Comparison of ENCODE assay signal across 8 cellular contexts in genomic region chr20:50153500-50154377, GRCh38. TPM values are rescaled to one million over a fixed set of nuclear protein-coding genes. Genes with fewer than 3 reads are reported as not detected.
A peak's percentile ranks its signal among the peaks of the same experiment; 100 is the strongest.
DNase-seq lines count a peak whose midpoint lies in the region; ATAC-seq and TF ChIP-seq lines count a peak whose summit lies in the region.

Gene PEDS1 (minus strand): TSS chr20:50153723. CDS start chr20:50153637, 86 bp downstream.

- H3K4me1 ChIP-seq in psoas muscle (peaks cover 34% of the 10 kb centered on the region), urinary bladder (ENCODE audit: insufficient read depth) (no peaks in the 10 kb centered on the region)

- peak within 1 kb of the TSS; percentile 82 for H3K4me3 ChIP-seq in GM12865 (ENCODE audit: low read depth, low read length)
- peak within 1 kb of the TSS; percentile 97 for H3K4me3 ChIP-seq in psoas muscle
- H3K4me3 ChIP-seq in urinary bladder (ENCODE audit: low read depth, low read length) = peak within 1 kb of the TSS; percentile 82

- H3K36me3 ChIP-seq in psoas muscle (ENCODE audit: insufficient read depth in 1 of 2, low read depth in 1 of 2) (peaks cover 0 to under 1% of the 10 kb centered on the region in 2 donors), urinary bladder (ENCODE audit: insufficient read depth) (no peaks in the 10 kb centered on the region)

- H3K27ac ChIP-seq in psoas muscle = peak within 1 kb of the TSS; percentile 96
- peak within 1 kb of the TSS; percentile 94 for H3K27ac ChIP-seq in urinary bladder (ENCODE audit: low read depth)

- DNase-seq in GM12865 (ENCODE audit: low read depth) = peak; percentile 94
- DNase-seq in NCI-H1417 (lab: John Stamatoyannopoulos, UW) = peak; percentile 93 to 94 (median 94)
- DNase-seq in amniotic epithelial cell (ENCODE audit: low read depth) = peak; percentile 85
- peak; percentile 94 for DNase-seq in left cardiac atrium
- DNase-seq in psoas muscle = peak; percentile 93 to 97

- peak; percentile 94 for ATAC-seq in HG02678 (IDR thresholded peaks at IDR 0.05; ENCODE audit: unreplicated experiment)
- peak; percentile 96 to 98 for ATAC-seq in left cardiac atrium
- peak; percentile 87 to 91 (median 88) for ATAC-seq in psoas muscle

- no peaks in the 10 kb centered on the region for H3K9me3 ChIP-seq in psoas muscle

- H3K27me3 ChIP-seq in psoas muscle (ENCODE audit: insufficient read depth in 3 of 3, low read length in 2 of 3) = no peaks in the 10 kb centered on the region

- TF ChIP-seq CTCF in GM12865 (IDR thresholded peaks at IDR 0.05; ENCODE audit: insufficient read depth, low read depth, low read length, missing control alignments) (no peak), psoas muscle (IDR thresholded peaks at IDR 0.05) (peak; percentile 21)

- intact Hi-C loops in T-helper 1 cell treated with Interleukin-12 subunit alpha and Interleukin-12 subunit beta and Interleukin-4 antibody, amounts not matched to agents 30 ng/mL and 1 ng/mL, for 36 hours (cut with micrococcal nuclease) = loop anchor here (1.0 to 5.0 kb wide), 6 partner anchors 13 to 341 kb away; partner anchors contain the start of genes RNF114, SLC9A8 and SPATA2
- intact Hi-C loops in left cardiac atrium (cut with DNase I) = no loop called here
- intact Hi-C loops in psoas muscle (cut with DNase I) = loop anchor here in 1 of 2 donors (5.0 kb wide), 1 partner anchor 36 kb away; no protein-coding TSS in a partner anchor

- WGBS in psoas muscle, 3 donors = 2 to 3% (median 2%) methylated on average over 84 to 99 of the region's 99 CpGs
- 3% methylated on average over 99 of the region's 99 CpGs for WGBS in urinary bladder

RNA-seq across cellular contexts. Expression of gene PEDS1, which starts in this region (rescaled TPM):
- total RNA-seq in T-helper 1 cell treated with Interleukin-12 subunit alpha and Interleukin-12 subunit beta and Interleukin-4 antibody, amounts not matched to agents 30 ng/mL and 1 ng/mL, for 36 hours = 33.7 and 33.9 TPM in 2 replicates
- total RNA-seq in left cardiac atrium = 10 to 100 TPM; 17.7 to 21.8 TPM
- total RNA-seq in psoas muscle = 10 to 100 TPM; 17.5 to 59.2 (median 35.0) TPM
- polyA plus RNA-seq in psoas muscle = 10 to 100 TPM; 23.8 to 55.1 (median 49.2) TPM
- 9.9 TPM for total RNA-seq in urinary bladder
- 54.2 TPM for polyA plus RNA-seq in urinary bladder

Comparison
In these comparisons a context has a peak if more than half of its experiments do, and no peak if none do; other contexts are left out.
1. Peak in every context shown above with its lines: DNase-seq, ATAC-seq, H3K4me3 ChIP-seq and H3K27ac ChIP-seq.